ENCODE assay signal across 17 cellular contexts in genomic region chr21:45356251-45356650, GRCh38. TPM values are rescaled to one million over a fixed set of nuclear protein-coding genes. Genes with fewer than 3 reads are reported as not detected.
DNase-seq lines count a peak whose midpoint lies in the region; ATAC-seq and TF ChIP-seq lines count a peak whose summit lies in the region.
"Had no signal": no experiment of that assay in that cellular context is flagged by ENCODE, and none has a peak within 500 bp of the region (broad histone marks: within the 10 kb centered on the region; RNA-seq: fewer than 3 reads in every experiment).

No MANE protein-coding gene starts in this region.

- H3K9ac ChIP-seq in PC-3 (ENCODE audit: low read length) = no peak overlapping the region

- DNase-seq in PC-3 = no peak
- DNase-seq in left ventricle myocardium inferior = no peak
- no peak for DNase-seq in sigmoid colon
- no peak for DNase-seq in NOMO-1 treated with dmso at 0.1 percent for 144 hours (lab: John Stamatoyannopoulos, UW; ENCODE audit: unreplicated experiment)
- DNase-seq in hepatic stellate cell (ENCODE audit: low spot score) = no peak
- no peak for DNase-seq in medulla oblongata (ENCODE audit: extremely low spot score)
- DNase-seq: activated CD4-positive, alpha-beta T cell treated with anti-CD3 and anti-CD28 coated beads for 1 hour; activated T-cell treated with anti-CD3 and anti-CD28 coated beads, Interleukin-2, amount 50 U/mL, for 72 hours; aorta; CD4-positive, CD25-positive, alpha-beta regulatory T cell; effector memory CD8-positive, alpha-beta T cell; midbrain; stimulated activated CD4-positive, alpha-beta T cell treated with anti-CD3 and anti-CD28 coated beads, Interleukin-4, amount 100 ng/mL, for 24 hours; stimulated activated naive CD4-positive, alpha-beta T cell had no signal

- POLR2A ChIA-PET in PC-3 (lab: Charles Lee; ENCODE audit: unreplicated experiment) = no interaction called here

- H2AFZ ChIP-seq in PC-3 (ENCODE audit: low read length) = no peak overlapping the region

- 78 to 89% methylated on average over 10 of the region's 10 CpGs for WGBS in sigmoid colon, 2 donors

- TF ChIP-seq CTCF in GM12873 (IDR thresholded peaks at IDR 0.05; ENCODE audit: insufficient read depth, low read depth, low read length, missing control alignments) = peak; percentile 31
- peak; percentile 41 for TF ChIP-seq CTCF in PC-3 (conservative IDR thresholded peaks at IDR 0.05; ENCODE audit: low read depth, low read length)
- TF ChIP-seq CTCF in left ventricle myocardium inferior (IDR thresholded peaks at IDR 0.05; ENCODE audit: borderline replicate concordance) = no peak
- no peak for TF ChIP-seq CTCF in sigmoid colon (IDR thresholded peaks at IDR 0.05)

- no peaks in the 10 kb centered on the region for H3K27me3 ChIP-seq in PC-3 (ENCODE audit: low read length)
- H3K27me3 ChIP-seq in left ventricle myocardium inferior (ENCODE audit: low read depth) = no peaks in the 10 kb centered on the region
- no peaks in the 10 kb centered on the region for H3K27me3 ChIP-seq in sigmoid colon

- H3K9me2 ChIP-seq in PC-3 (replicated peaks; ENCODE audit: low read length) = no peaks in the 10 kb centered on the region

- no peak overlapping the region for H3K4me3 ChIP-seq in PC-3 (ENCODE audit: low read length)
- H3K4me3 ChIP-seq in left ventricle myocardium inferior = no peak overlapping the region
- no peak overlapping the region for H3K4me3 ChIP-seq in sigmoid colon
- H3K4me3 ChIP-seq: prostate gland had no signal

- H3K79me2 ChIP-seq in PC-3 (ENCODE audit: low read length) = no peaks in the 10 kb centered on the region

- no peak for TF ChIP-seq POLR2A in sigmoid colon (IDR thresholded peaks at IDR 0.05)

- CTCF ChIA-PET in PC-3 (lab: Charles Lee) = no interaction called here

- H3K9me3 ChIP-seq in PC-3 (ENCODE audit: low read length) (no peaks in the 10 kb centered on the region), left ventricle myocardium inferior (replicated peaks) (no peaks in the 10 kb centered on the region), sigmoid colon (no peaks in the 10 kb centered on the region)
- H3K9me3 ChIP-seq: prostate gland had no signal

- H3F3A ChIP-seq in PC-3 (ENCODE audit: low read length, unreplicated experiment) = no peaks in the 10 kb centered on the region

- ATAC-seq in PC-3 (no peak), GM21390 (IDR thresholded peaks at IDR 0.05; ENCODE audit: unreplicated experiment) (no peak)
- ATAC-seq: activated T-cell treated with anti-CD3 and anti-CD28 coated beads, Interleukin-2, amount 50 U/mL, for 72 hours; effector memory CD8-positive, alpha-beta T cell had no signal

- no peaks in the 10 kb centered on the region for H4K20me1 ChIP-seq in PC-3 (ENCODE audit: low read length)

- H3K27ac ChIP-seq in PC-3 (ENCODE audit: low read length) (no peak overlapping the region), left ventricle myocardium inferior (replicated peaks) (peak overlapping the region; percentile 90), sigmoid colon (peak overlapping the region; percentile 66 to 82 (median 72))

- TF ChIP-seq EP300 in sigmoid colon (IDR thresholded peaks at IDR 0.05) = no peak

- intact Hi-C loops in PC-3 (cut with micrococcal nuclease) = no loop called here
- intact Hi-C loops in left ventricle myocardium inferior (cut with micrococcal nuclease) = no loop called here
- intact Hi-C loops in sigmoid colon (cut with DNase I) = no loop called here

- H3K4me2 ChIP-seq in PC-3 (ENCODE audit: low read length) = no peak overlapping the region

- no peaks in the 10 kb centered on the region for H3K4me1 ChIP-seq in PC-3 (ENCODE audit: insufficient read depth, low read length)
- H3K4me1 ChIP-seq in left ventricle myocardium inferior = peaks cover 69% of the 10 kb centered on the region
- H3K4me1 ChIP-seq in sigmoid colon = peaks cover 0 to 6% (median 2%) of the 10 kb centered on the region in 4 donors
- H3K4me1 ChIP-seq: prostate gland had no signal

- no TSS peak for BruUV-seq in PC-3 (replicated peaks; lab: Mats Ljungman, UMichigan)

- H3K36me3 ChIP-seq in PC-3 (ENCODE audit: low read depth, low read length) = no peaks in the 10 kb centered on the region
- no peaks in the 10 kb centered on the region for H3K36me3 ChIP-seq in left ventricle myocardium inferior
- H3K36me3 ChIP-seq in sigmoid colon = no peaks in the 10 kb centered on the region
- H3K36me3 ChIP-seq: prostate gland had no signal

RNA-seq across cellular contexts. Expression of gene COL18A1, which starts 48.7 kb away (rescaled TPM):
- total RNA-seq in PC-3 (2014; rRNA removed) (77.0 and 85.5 TPM in 2 replicates), left ventricle myocardium inferior (66.5 TPM), sigmoid colon (100 to 1,000 TPM in 3 of 4 donors, 10 to 100 TPM in 1; 39.7 to 197 (median 103) TPM)
- 10 to 100 TPM in 1 of 3 donors, 1 to 10 TPM in 2; 4.4 to 34.8 (median 5.4) TPM for polyA plus RNA-seq in sigmoid colon

Comparison
In these comparisons a context has a peak if more than half of its experiments do, and no peak if none do; other contexts are left out.
1. CTCF ChIP-seq: peak in GM12873 (single experiment) and PC-3 (single experiment); none in left ventricle myocardium inferior (single experiment) and sigmoid colon (0 of 4).